8 cellular contexts compared by ENCODE assay signal in genomic region chr10:8054498-8055407, GRCh38. TPM values are rescaled to one million over a fixed set of nuclear protein-coding genes. Genes with fewer than 3 reads are reported as not detected.
A peak's percentile ranks its signal among the peaks of the same experiment; 100 is the strongest.
DNase-seq lines count a peak whose midpoint lies in the region; ATAC-seq and TF ChIP-seq lines count a peak whose summit lies in the region.

TSS of gene GATA3 (plus strand) at chr10:8054688. CDS start at chr10:8055656, 968 bp downstream.

- H3K27me3 Mint-ChIP-seq in neural progenitor cell (ENCODE audit: insufficient read depth, low read depth) = peaks cover 71% of the 10 kb centered on the region

- dilution Hi-C loops in IMR-90 (cut with HindIII; ENCODE audit: low sequenced_read_pairs, unreplicated experiment) = no loop called here

- WGBS in IMR-90 (ENCODE audit: extremely low coverage in 2 of 2, insufficient read length in 1 of 2), 2 experiments = 1% methylated on average over 9 of the region's 65 CpGs; no CpG with 5 or more reads in 1 of the 2 experiments
- 3 to 4% methylated on average over 62 to 65 of the region's 65 CpGs for WGBS in esophagus, 2 donors

- ATAC-seq in GM21360 (IDR thresholded peaks at IDR 0.05; ENCODE audit: unreplicated experiment) (peak; percentile 37), IMR-90 (ENCODE audit: low read depth) (peak; percentile 44)

- no peaks in the 10 kb centered on the region for H3K9me1 ChIP-seq in IMR-90 (ENCODE audit: insufficient read depth, low read length)

- H3K4me3 Mint-ChIP-seq in neural progenitor cell = peak within 1 kb of the TSS; percentile 88

- H3K79me1 ChIP-seq in IMR-90 (ENCODE audit: low read depth in 1 of 2, low read length in 2 of 2) = no peaks in the 10 kb centered on the region

- no peak within 1 kb of the TSS for H2BK5ac ChIP-seq in IMR-90 (ENCODE audit: low read depth, low read length, poor library complexity, severe bottlenecking)

- H3K9me3 Mint-ChIP-seq in neural progenitor cell = no peaks in the 10 kb centered on the region

- in situ Hi-C loops in IMR-90 (cut with MboI; ENCODE audit: low sequenced_read_pairs) = no loop called here

- peak; percentile 34 for DNase-seq in IMR-90
- DNase-seq in activated CD8-positive, alpha-beta memory T cell treated with anti-CD3 and anti-CD28 coated beads for 48 hours (ENCODE audit: low read depth in 2 of 3, low spot score in 2 of 3) = peak in 2 of 3 experiments; percentile 63 to 68
- DNase-seq in neural progenitor cell (ENCODE audit: low spot score) = peak; percentile 84
- peak; percentile 91 for DNase-seq in ureter (ENCODE audit: low spot score)
- no peak for DNase-seq in HCEC 1CT

- no peak for TF ChIP-seq RAD21 in IMR-90 (IDR thresholded peaks at IDR 0.05; ENCODE audit: low read length)

- H4K5ac ChIP-seq in IMR-90 (ENCODE audit: low read depth, low read length) = no peak within 1 kb of the TSS

- H4K91ac ChIP-seq in IMR-90 (ENCODE audit: insufficient read depth, low read depth, low read length) = no peak within 1 kb of the TSS

- CTCF ChIA-PET in IMR-90 (lab: Yijun Ruan, JAX) = no interaction called here

- no peak within 1 kb of the TSS for H2BK120ac ChIP-seq in IMR-90 (ENCODE audit: low read depth, low read length)

- no peak within 1 kb of the TSS for H3K56ac ChIP-seq in IMR-90 (ENCODE audit: extremely low read depth, insufficient read depth, low read length)

- H3K79me2 ChIP-seq in neural progenitor cell (ENCODE audit: low read depth) = no peaks in the 10 kb centered on the region

- H2AFZ ChIP-seq in IMR-90 (replicated peaks; ENCODE audit: low read length, poor library complexity) = peak within 1 kb of the TSS; percentile 84
- H2AFZ ChIP-seq in neural progenitor cell (replicated peaks) = no peak within 1 kb of the TSS

- BruUV-seq in IMR-90 (replicated peaks; lab: Mats Ljungman, UMichigan) = TSS peak; percentile 89

- no peak within 1 kb of the TSS for H2AK5ac ChIP-seq in IMR-90 (ENCODE audit: low read depth, low read length)

- 0 out of 2 replicates have a peak within 1 kb of the TSS, but pooled peaks have one; percentile 3 for H3K23ac ChIP-seq in IMR-90 (ENCODE audit: low read depth, low read length)

- H3K36me3 Mint-ChIP-seq in neural progenitor cell = no peaks in the 10 kb centered on the region

- H3K4me1 Mint-ChIP-seq in neural progenitor cell = peaks cover 36% of the 10 kb centered on the region

- H4K20me1 ChIP-seq in BLaER1 (peaks cover 60% of the 10 kb centered on the region), IMR-90 (ENCODE audit: insufficient read depth, low read length) (no peaks in the 10 kb centered on the region), neural progenitor cell (ENCODE audit: low read depth) (peaks cover 93% of the 10 kb centered on the region)

- TF ChIP-seq CTCF in IMR-90 (conservative IDR thresholded peaks at IDR 0.05; ENCODE audit: low read depth, low read length) (no peak), neural progenitor cell (IDR thresholded peaks at IDR 0.05) (no peak)

- H3K14ac ChIP-seq in IMR-90 (replicated peaks; ENCODE audit: low read depth, low read length) = no peak within 1 kb of the TSS

- no peak within 1 kb of the TSS for H3K18ac ChIP-seq in IMR-90 (ENCODE audit: low read depth, low read length)

- POLR2A ChIA-PET in IMR-90 (lab: Charles Lee; ENCODE audit: unreplicated experiment) = no interaction called here

- H3K4me2 ChIP-seq in BLaER1 = peak within 1 kb of the TSS; percentile 89
- peak within 1 kb of the TSS; percentile 99 for H3K4me2 ChIP-seq in IMR-90 (ENCODE audit: low read depth, low read length)
- H3K4me2 ChIP-seq in neural progenitor cell = peak within 1 kb of the TSS; percentile 80

- H3K27me3 ChIP-seq in BLaER1 (peaks cover 100% of the 10 kb centered on the region), IMR-90 (ENCODE audit: control insufficient read depth, insufficient read depth, low read length) (peaks cover 86% of the 10 kb centered on the region), esophagus (ENCODE audit: control insufficient read depth in 1 of 2, insufficient read depth in 2 of 2, low read length in 2 of 2) (peaks cover 2 to 34% of the 10 kb centered on the region in 2 donors), neural progenitor cell (peaks cover 100% of the 10 kb centered on the region)

- H3K4me1 ChIP-seq in BLaER1 = peaks cover 30% of the 10 kb centered on the region
- H3K4me1 ChIP-seq in IMR-90 (ENCODE audit: control insufficient read depth, insufficient read depth, low read length) = no peaks in the 10 kb centered on the region; the same call in 1 of the 2 replicates
- peaks cover 7 to 14% of the 10 kb centered on the region in 2 donors for H3K4me1 ChIP-seq in esophagus (ENCODE audit: control insufficient read depth in 2 of 2, insufficient read depth in 2 of 2, low read length in 1 of 2)
- H3K4me1 ChIP-seq in neural progenitor cell = peaks cover 53% of the 10 kb centered on the region

- H3K27ac ChIP-seq in BLaER1 (no peak within 1 kb of the TSS), IMR-90 (ENCODE audit: insufficient read depth, low read length) (no peak within 1 kb of the TSS), esophagus (ENCODE audit: low read depth in 2 of 2, low read length in 1 of 2) (peak within 1 kb of the TSS in 1 of 2 donors; percentile 13), neural progenitor cell (no peak within 1 kb of the TSS)

- no peak within 1 kb of the TSS for H2BK15ac ChIP-seq in IMR-90 (ENCODE audit: low read depth, low read length)

- peaks cover 60% of the 10 kb centered on the region for H3F3A ChIP-seq in neural progenitor cell (ENCODE audit: low read depth)

- no peak within 1 kb of the TSS for H2BK20ac ChIP-seq in IMR-90 (ENCODE audit: low read depth, low read length)

- H4K8ac ChIP-seq in IMR-90 (ENCODE audit: low read depth in 2 of 2, low read length in 2 of 2) = no peak within 1 kb of the TSS

- peak within 1 kb of the TSS; percentile 62 for H3K4me3 ChIP-seq in BLaER1
- peak within 1 kb of the TSS; percentile 52 for H3K4me3 ChIP-seq in IMR-90 (ENCODE audit: insufficient read depth, low read depth, low read length)
- peak within 1 kb of the TSS; percentile 41 to 69 for H3K4me3 ChIP-seq in esophagus (ENCODE audit: low read depth in 1 of 2, low read length in 2 of 2)
- H3K4me3 ChIP-seq in neural progenitor cell = peak within 1 kb of the TSS; percentile 48

- no peaks in the 10 kb centered on the region for H3K36me3 ChIP-seq in BLaER1
- H3K36me3 ChIP-seq in IMR-90 (ENCODE audit: control insufficient read depth, insufficient read depth, low read length) = no peaks in the 10 kb centered on the region
- H3K36me3 ChIP-seq in esophagus (ENCODE audit: control insufficient read depth in 2 of 2, insufficient read depth in 2 of 2, low read length in 1 of 2) = no peaks in the 10 kb centered on the region
- H3K36me3 ChIP-seq in neural progenitor cell = no peaks in the 10 kb centered on the region

- H3K9ac ChIP-seq in BLaER1 = no peak within 1 kb of the TSS
- no peak within 1 kb of the TSS for H3K9ac ChIP-seq in IMR-90 (ENCODE audit: low read depth, low read length)
- no peak within 1 kb of the TSS for H3K9ac ChIP-seq in neural progenitor cell

- H3K9me3 ChIP-seq in BLaER1 (peaks cover 14% of the 10 kb centered on the region; the same call in 1 of the 2 replicates), IMR-90 (ENCODE audit: control insufficient read depth, insufficient read depth, low read length) (peaks cover 4% of the 10 kb centered on the region; the same call in 1 of the 2 replicates), esophagus (ENCODE audit: control insufficient read depth in 2 of 2, insufficient read depth in 1 of 2, low read depth in 1 of 2, low read length in 1 of 2) (no peaks in the 10 kb centered on the region), neural progenitor cell (ENCODE audit: low read depth) (no peaks in the 10 kb centered on the region)

- no peak for TF ChIP-seq POLR2A in IMR-90 (IDR thresholded peaks at IDR 0.05; ENCODE audit: low read depth, low read length)

- no peak within 1 kb of the TSS for H2AK9ac ChIP-seq in IMR-90 (replicated peaks; ENCODE audit: low read depth, low read length, poor library complexity)

- no peak within 1 kb of the TSS for H3K27ac Mint-ChIP-seq in neural progenitor cell

- intact Hi-C loops in IMR-90 (cut with micrococcal nuclease) = loop anchor here (5.0 kb wide), 2 partner anchors 167 to 182 kb away; no protein-coding TSS in a partner anchor

- no peak within 1 kb of the TSS for H3K4ac ChIP-seq in IMR-90 (ENCODE audit: low read depth, low read length)

TF ChIP-seq in IMR-90, 13 proteins besides CTCF, POLR2A, EP300 and RAD21 (continues in another document):
- TF ChIP-seq SMC3 (IDR thresholded peaks at IDR 0.05; ENCODE audit: low read depth, low read length) = no peak
- TF ChIP-seq RFX5 (IDR thresholded peaks at IDR 0.05; ENCODE audit: low read depth, low read length) = no peak
- TF ChIP-seq NFE2L2 (IDR thresholded peaks at IDR 0.05; ENCODE audit: low read depth, low read length) = no peak
- TF ChIP-seq FOS (IDR thresholded peaks at IDR 0.05; ENCODE audit: low read depth, low read length) = no peak
- TF ChIP-seq BHLHE40 (IDR thresholded peaks at IDR 0.05; ENCODE audit: low read depth, low read length) = no peak
- TF ChIP-seq MAFK (IDR thresholded peaks at IDR 0.05; ENCODE audit: low read depth, low read length) = no peak
- TF ChIP-seq ELK1 (IDR thresholded peaks at IDR 0.05; ENCODE audit: borderline replicate concordance, low read depth, low read length) = no peak
- no peak for TF ChIP-seq CHD1 (IDR thresholded peaks at IDR 0.05; ENCODE audit: low read depth, low read length)
- no peak for TF ChIP-seq MAZ (IDR thresholded peaks at IDR 0.05; ENCODE audit: borderline replicate concordance, low read depth, low read length)
- no peak for TF ChIP-seq RCOR1 (IDR thresholded peaks at IDR 0.05; ENCODE audit: insufficient replicate concordance, low read length)

RNA-seq across cellular contexts. Expression of gene GATA3, which starts in this region (rescaled TPM):
- total RNA-seq in IMR-90 (2012; rRNA removed) (under 0.01 TPM in 1 of 2 replicates, not detected in the other), neural progenitor cell (ENCODE audit: low replicate concordance) (0.09 TPM in 1 of 2 replicates, not detected in the other), ureter (310 TPM)
- polyA plus RNA-seq in IMR-90 (2012; rRNA removed) (0.11 and 0.21 TPM in 2 replicates), esophagus (under 1 TPM; 0.31 to 0.45 TPM)
- polyA plus RNA-seq in IMR-90 (2012; cell fraction: cytosol; rRNA removed) = 0.21 TPM in 2 replicates
- polyA plus RNA-seq in IMR-90 (2012; cell fraction: nucleus; rRNA removed; ENCODE audit: low replicate concordance) = 0.29 and 0.33 TPM in 2 replicates

Comparison
In these comparisons a context has a peak if more than half of its experiments do, and no peak if none do; other contexts are left out.
1. RNA of gene GATA3 (total RNA-seq): 310 TPM in ureter (single experiment); under 0.01 TPM in IMR-90 and 0.09 TPM in neural progenitor cell; every median in the first group is over 100 times any median in the second.
2. Peak in DNase-seq, ATAC-seq, H3K4me3 ChIP-seq and H3K4me2 ChIP-seq in IMR-90; RNA of the gene not detected or under 1 TPM.
3. Peak in DNase-seq, H3K4me3 ChIP-seq and H3K4me2 ChIP-seq in neural progenitor cell; RNA of the gene not detected or under 1 TPM.
4. Peak in every context shown above with its lines, with median percentiles within 50 percentile points of each other: H3K4me2 ChIP-seq and H3K4me3 ChIP-seq.